ENCODE assay signal across 1 cellular context in genomic region chr3:141737108-141737507, GRCh38.
TF ChIP-seq lines count a peak whose summit lies in the region.

No MANE protein-coding gene starts in this region.

TF ChIP-seq in HepG2, 621 proteins besides CTCF, POLR2A, EP300 and RAD21:
- TF ChIP-seq CHCHD3 (CRISPR knock-in tag; IDR thresholded peaks at IDR 0.05): no peak
- TF ChIP-seq STAG1 (CRISPR knock-in tag; IDR thresholded peaks at IDR 0.05): 0 out of 2 replicates have a peak, but pooled peaks have one; percentile 2
